In the genomic region with DNA sequence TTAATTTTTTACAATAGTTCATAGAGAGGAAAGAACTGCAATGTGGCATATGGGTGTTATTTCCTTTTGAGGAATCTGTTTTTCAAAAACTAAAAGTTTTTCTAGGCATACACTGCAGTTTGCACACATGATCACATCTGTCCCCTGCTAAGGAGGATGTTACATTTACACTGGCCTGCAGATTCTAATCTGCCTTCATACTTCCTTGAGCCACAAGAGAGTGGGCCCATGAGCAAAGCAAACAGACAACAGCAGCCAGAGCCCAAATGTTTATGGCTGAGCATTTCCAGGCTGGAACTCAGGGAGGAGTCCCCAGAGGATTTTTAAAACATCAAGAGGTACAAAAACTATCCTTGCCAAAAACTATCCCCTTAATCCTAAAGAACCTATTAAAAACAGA, we compare ENCODE assay signal across 19 cellular contexts.
"Had no signal": no experiment of that assay in that cellular context is flagged by ENCODE, and none has a peak within 500 bp of the region (broad histone marks: within the 10 kb centered on the region; RNA-seq: fewer than 3 reads in every experiment).

No MANE protein-coding gene starts in this region.

- DNase-seq: dermis blood vessel endothelial cell; effector memory CD4-positive, alpha-beta T cell; erythroblast; esophagus squamous epithelium; foreskin melanocyte; glutamatergic neuron; heart right ventricle; hippocampal formation; left cardiac atrium; left lung; midbrain; naive thymus-derived CD4-positive, alpha-beta T cell; ovary; psoas muscle; sigmoid colon; stimulated activated CD4-positive, alpha-beta T cell treated with anti-CD3 and anti-CD28 coated beads, Interleukin-15, amount 100 ng/mL, for 24 hours; stimulated activated CD4-positive, alpha-beta T cell treated with anti-CD3 and anti-CD28 coated beads, Interleukin-2, amount 100 ng/mL, for 48 hours; stimulated activated naive B cell treated with anti-CD40 and anti-IgM and Interleukin-4, amounts not matched to agents 10 μg/mL and 1 μg/mL and 100 μg/mL, for 72 hours had no signal

- H3K36me3 Mint-ChIP-seq: naive thymus-derived CD4-positive, alpha-beta T cell; stimulated activated naive B cell treated with anti-CD40 and anti-IgM and Interleukin-4, amounts not matched to agents 10 μg/mL and 1 μg/mL and 100 μg/mL, for 72 hours had no signal

- H3K9me3 Mint-ChIP-seq: naive thymus-derived CD4-positive, alpha-beta T cell; stimulated activated naive B cell treated with anti-CD40 and anti-IgM and Interleukin-4, amounts not matched to agents 10 μg/mL and 1 μg/mL and 100 μg/mL, for 72 hours; stimulated activated naive CD8-positive, alpha-beta T cell treated with anti-CD3 and anti-CD28 coated beads, Interleukin-15, Interleukin-2, amounts not matched to agents 100 ng/mL and 50 ng/mL, for 24 hours had no signal

- H3K27me3 Mint-ChIP-seq: stimulated activated naive B cell treated with anti-CD40 and anti-IgM and Interleukin-4, amounts not matched to agents 10 μg/mL and 1 μg/mL and 100 μg/mL, for 72 hours; stimulated activated naive CD8-positive, alpha-beta T cell treated with anti-CD3 and anti-CD28 coated beads, Interleukin-15, Interleukin-2, amounts not matched to agents 100 ng/mL and 50 ng/mL, for 24 hours had no signal

- H3K4me3 Mint-ChIP-seq: naive thymus-derived CD4-positive, alpha-beta T cell; stimulated activated naive B cell treated with anti-CD40 and anti-IgM and Interleukin-4, amounts not matched to agents 10 μg/mL and 1 μg/mL and 100 μg/mL, for 72 hours; stimulated activated naive CD8-positive, alpha-beta T cell treated with anti-CD3 and anti-CD28 coated beads, Interleukin-15, Interleukin-2, amounts not matched to agents 100 ng/mL and 50 ng/mL, for 24 hours had no signal

- H3K4me1 Mint-ChIP-seq: naive thymus-derived CD4-positive, alpha-beta T cell; stimulated activated naive B cell treated with anti-CD40 and anti-IgM and Interleukin-4, amounts not matched to agents 10 μg/mL and 1 μg/mL and 100 μg/mL, for 72 hours had no signal

- H3K27ac Mint-ChIP-seq: naive thymus-derived CD4-positive, alpha-beta T cell; stimulated activated naive B cell treated with anti-CD40 and anti-IgM and Interleukin-4, amounts not matched to agents 10 μg/mL and 1 μg/mL and 100 μg/mL, for 72 hours; stimulated activated naive CD8-positive, alpha-beta T cell treated with anti-CD3 and anti-CD28 coated beads, Interleukin-15, Interleukin-2, amounts not matched to agents 100 ng/mL and 50 ng/mL, for 24 hours had no signal
